In the genomic region with DNA sequence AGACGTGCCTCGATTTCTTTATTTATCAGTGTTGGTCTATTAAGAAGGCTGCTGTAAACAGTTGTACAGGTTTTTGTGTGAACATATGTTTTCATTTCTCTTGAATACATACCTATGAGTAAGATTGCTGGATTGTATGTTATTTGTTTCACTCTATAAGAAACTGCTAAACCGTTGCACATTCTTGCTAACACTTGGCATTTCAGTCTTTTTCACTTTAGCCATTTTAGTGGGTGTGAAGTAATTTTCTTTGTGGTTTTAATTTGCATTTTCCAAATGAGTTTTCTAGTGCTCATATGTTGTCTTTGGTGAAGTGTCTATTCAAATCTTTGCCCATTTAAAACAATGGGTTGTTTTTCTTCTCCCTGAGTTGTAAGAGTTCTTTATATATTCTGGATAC, we compare ENCODE assay signal across 25 cellular contexts.
DNase-seq lines count a peak whose midpoint lies in the region; ATAC-seq, FAIRE-seq and TF ChIP-seq lines count a peak whose summit lies in the region.
"Had no signal": no experiment of that assay in that cellular context is flagged by ENCODE, and none has a peak within 500 bp of the region (broad histone marks: within the 10 kb centered on the region; RNA-seq: fewer than 3 reads in every experiment).

No MANE protein-coding gene starts in this region.

- H3K27me3 ChIP-seq in GM12878 (replicated peaks in 1 of 2; ENCODE audit: control insufficient read depth in 2 of 2, insufficient read depth in 2 of 2, low read length in 1 of 2) (no peaks in the 10 kb centered on the region), mesenchymal stem cell (ENCODE audit: control insufficient read depth in 1 of 2, insufficient read depth in 1 of 2, low read length in 2 of 2) (no peaks in the 10 kb centered on the region)
- no peaks in the 10 kb centered on the region for H3K27me3 ChIP-seq in CD8-positive, alpha-beta T cell (ENCODE audit: insufficient read depth, low read length)
- H3K27me3 ChIP-seq: right atrium auricular region, thyroid gland had no signal

- no peak overlapping the region for H3K27ac ChIP-seq in GM12878 (ENCODE audit: control insufficient read depth, insufficient read depth)
- no peak overlapping the region for H3K27ac ChIP-seq in mesenchymal stem cell (ENCODE audit: low read length, poor library complexity, severe bottlenecking)
- no peak overlapping the region for H3K27ac ChIP-seq in CD8-positive, alpha-beta T cell (ENCODE audit: low read depth, low read length)
- H3K27ac ChIP-seq: left ventricle myocardium inferior, PC-9, right atrium auricular region, thyroid gland had no signal

- no peak overlapping the region for H2AK5ac ChIP-seq in mesenchymal stem cell (ENCODE audit: low read length, severe bottlenecking)

- H3K79me1 ChIP-seq in mesenchymal stem cell (replicated peaks; ENCODE audit: low read length, poor library complexity, severe bottlenecking) = peaks cover 12% of the 10 kb centered on the region

- no peak for DNase-seq in activated naive CD4-positive, alpha-beta T cell treated with anti-CD3 and anti-CD28 coated beads, Interleukin-2, amount 50 U/mL, for 16 hours
- DNase-seq in GM12878 (ENCODE audit: low read depth, low spot score) = no peak
- DNase-seq in stimulated activated naive CD8-positive, alpha-beta T cell treated with anti-CD3 and anti-CD28 coated beads, Interleukin-15, amount 100 ng/mL, for 72 hours = no peak
- no peak for DNase-seq in mesenchymal stem cell
- DNase-seq in CD8-positive, alpha-beta T cell = no peak
- DNase-seq: activated CD8-positive, alpha-beta memory T cell treated with anti-CD3 and anti-CD28 coated beads for 24 hours; caudate nucleus; cortex of kidney; DMS153; effector memory CD8-positive, alpha-beta T cell; erythroblast; GOT3; IMR-90; left ventricle myocardium inferior; NCI-H1436; PC-9; posterior cingulate gyrus; thyroid gland had no signal

- H3K4me3 ChIP-seq in GM12878 = no peak overlapping the region
- no peak overlapping the region for H3K4me3 ChIP-seq in mesenchymal stem cell (ENCODE audit: insufficient read depth in 1 of 2, low read depth in 1 of 2, low read length in 2 of 2)
- H3K4me3 ChIP-seq in CD8-positive, alpha-beta T cell (ENCODE audit: low read depth, low read length) = no peak overlapping the region
- H3K4me3 ChIP-seq: left ventricle myocardium inferior, PC-9, right atrium auricular region, smooth muscle cell, thyroid gland had no signal

- H3K14ac ChIP-seq in mesenchymal stem cell (ENCODE audit: low read length in 2 of 2) = no peak overlapping the region

- H3K27ac Mint-ChIP-seq in activated naive CD4-positive, alpha-beta T cell treated with anti-CD3 and anti-CD28 coated beads, Interleukin-2, amount 50 U/mL, for 24 hours = peak overlapping the region; percentile 66
- no peak overlapping the region for H3K27ac Mint-ChIP-seq in stimulated activated naive CD8-positive, alpha-beta T cell treated with anti-CD3 and anti-CD28 coated beads, Interleukin-15, amount 100 ng/mL, for 72 hours
- H3K27ac Mint-ChIP-seq in CD8-positive, alpha-beta T cell = no peak overlapping the region

- FAIRE-seq in GM12878 (lab: Jason Lieb, UNC) = no peak
- FAIRE-seq: islet of Langerhans had no signal

- CTCF ChIA-PET in GM12878 (lab: Yijun Ruan, JAX) = no interaction called here
- CTCF ChIA-PET in CD8-positive, alpha-beta T cell (lab: Charles Lee) = no interaction called here

- no peaks in the 10 kb centered on the region for H3K79me2 ChIP-seq in GM12878 (ENCODE audit: control insufficient read depth, insufficient read depth, low read length)

- no peak overlapping the region for H3K4me2 ChIP-seq in GM12878 (ENCODE audit: control insufficient read depth, insufficient read depth)
- H3K4me2 ChIP-seq in mesenchymal stem cell (ENCODE audit: low read length, poor library complexity, severe bottlenecking) = no peak overlapping the region
- H3K4me2 ChIP-seq: PC-9, smooth muscle cell had no signal

- H3K23ac ChIP-seq in mesenchymal stem cell (ENCODE audit: low read length in 2 of 2) = no peak overlapping the region

- no peak overlapping the region for H2BK15ac ChIP-seq in mesenchymal stem cell (ENCODE audit: low read depth, poor library complexity, severe bottlenecking)

- BruUV-seq in GM12878 (replicated peaks; lab: Mats Ljungman, UMichigan) = no TSS peak

- POLR2A ChIA-PET in GM12878 (lab: Charles Lee) = no interaction called here
- POLR2A ChIA-PET in CD8-positive, alpha-beta T cell (lab: Charles Lee) = no interaction called here

- TF ChIP-seq CTCF in GM12878 (IDR thresholded peaks at IDR 0.05 in 2 of 3, conservative IDR thresholded peaks at IDR 0.05 in 1 of 3; ENCODE audit: control insufficient read depth in 2 of 3, extremely low read depth in 1 of 3, insufficient read depth in 1 of 3, low read depth in 3 of 3, low read length in 3 of 3) = no peak
- no peak for TF ChIP-seq CTCF in CD8-positive, alpha-beta T cell (IDR thresholded peaks at IDR 0.05)

- H2BK120ac ChIP-seq in mesenchymal stem cell (ENCODE audit: low read depth, low read length) = no peak overlapping the region

- in situ Hi-C loops in GM12878 (cut with MboI) = loop anchor here (10.0 kb wide), 1 partner anchor 227 kb away; no protein-coding TSS in a partner anchor

- intact Hi-C loops in GM12878 (cut with micrococcal nuclease; ENCODE audit: unreplicated experiment) = no loop called here
- intact Hi-C loops in CD8-positive, alpha-beta T cell (cut with DNase I, micrococcal nuclease) = no loop called here

- H3K4me3 Mint-ChIP-seq in activated naive CD4-positive, alpha-beta T cell treated with anti-CD3 and anti-CD28 coated beads, Interleukin-2, amount 50 U/mL, for 24 hours = no peak overlapping the region
- H3K4me3 Mint-ChIP-seq in stimulated activated naive CD8-positive, alpha-beta T cell treated with anti-CD3 and anti-CD28 coated beads, Interleukin-15, amount 100 ng/mL, for 72 hours = no peak overlapping the region
- H3K4me3 Mint-ChIP-seq in CD8-positive, alpha-beta T cell = no peak overlapping the region
- H3K4me3 Mint-ChIP-seq: effector memory CD8-positive, alpha-beta T cell had no signal

- H2AFZ ChIP-seq in GM12878 (ENCODE audit: control insufficient read depth, low read depth, low read length) = no peak overlapping the region
- H2AFZ ChIP-seq in mesenchymal stem cell (ENCODE audit: low read depth, low read length) = no peak overlapping the region
- H2AFZ ChIP-seq: PC-9 had no signal

- H4K20me1 ChIP-seq in GM12878 (ENCODE audit: control insufficient read depth, insufficient read depth) = no peaks in the 10 kb centered on the region

- no peak overlapping the region for H3K4ac ChIP-seq in mesenchymal stem cell (ENCODE audit: low read depth in 1 of 2, low read length in 2 of 2)

- RAD21 ChIA-PET in GM12878 (lab: Charles Lee; ENCODE audit: unreplicated experiment) = interaction anchor here (1.9 to 2.6 kb wide), 2 partner anchors 10 kb away, joined by 10 to 13 read pairs; no protein-coding TSS in a partner anchor

- H3K9me3 ChIP-seq in GM12878 (replicated peaks; ENCODE audit: control insufficient read depth, insufficient read depth, low read length) (no peaks in the 10 kb centered on the region), mesenchymal stem cell (ENCODE audit: control insufficient read depth, low read length) (no peaks in the 10 kb centered on the region)
- H3K9me3 ChIP-seq in CD8-positive, alpha-beta T cell (ENCODE audit: low read length) = no peaks in the 10 kb centered on the region
- H3K9me3 ChIP-seq: left ventricle myocardium inferior, right atrium auricular region, thyroid gland had no signal

- no peaks in the 10 kb centered on the region for H3K9me3 Mint-ChIP-seq in activated naive CD4-positive, alpha-beta T cell treated with anti-CD3 and anti-CD28 coated beads, Interleukin-2, amount 50 U/mL, for 24 hours
- no peaks in the 10 kb centered on the region for H3K9me3 Mint-ChIP-seq in stimulated activated naive CD8-positive, alpha-beta T cell treated with anti-CD3 and anti-CD28 coated beads, Interleukin-15, amount 100 ng/mL, for 72 hours
- no peaks in the 10 kb centered on the region for H3K9me3 Mint-ChIP-seq in CD8-positive, alpha-beta T cell
- H3K9me3 Mint-ChIP-seq: effector memory CD8-positive, alpha-beta T cell had no signal

- H3K4me1 ChIP-seq in GM12878 (ENCODE audit: control insufficient read depth, insufficient read depth, low read length) (peaks cover 21% of the 10 kb centered on the region), mesenchymal stem cell (ENCODE audit: control insufficient read depth, insufficient read depth, low read depth, low read length) (peaks cover 5% of the 10 kb centered on the region)
- H3K4me1 ChIP-seq in CD8-positive, alpha-beta T cell (ENCODE audit: insufficient read depth, low read length) = no peaks in the 10 kb centered on the region
- H3K4me1 ChIP-seq: right atrium auricular region had no signal

- no peaks in the 10 kb centered on the region for H3K36me3 ChIP-seq in GM12878 (ENCODE audit: control insufficient read depth in 2 of 2, insufficient read depth in 2 of 2, low read length in 1 of 2)
- no peaks in the 10 kb centered on the region for H3K36me3 ChIP-seq in mesenchymal stem cell (ENCODE audit: control insufficient read depth in 1 of 2, insufficient read depth in 2 of 2, low read depth in 1 of 2, low read length in 2 of 2)
- H3K36me3 ChIP-seq in CD8-positive, alpha-beta T cell (ENCODE audit: insufficient read depth, low read length) = no peaks in the 10 kb centered on the region
- H3K36me3 ChIP-seq: left ventricle myocardium inferior, right atrium auricular region, thyroid gland had no signal

- peaks cover 15% of the 10 kb centered on the region for H3K36me3 Mint-ChIP-seq in activated naive CD4-positive, alpha-beta T cell treated with anti-CD3 and anti-CD28 coated beads, Interleukin-2, amount 50 U/mL, for 24 hours
- peaks cover 10% of the 10 kb centered on the region for H3K36me3 Mint-ChIP-seq in CD8-positive, alpha-beta T cell

- H4K8ac ChIP-seq in mesenchymal stem cell (ENCODE audit: low read length) = no peak overlapping the region

- H3K4me1 Mint-ChIP-seq in activated naive CD4-positive, alpha-beta T cell treated with anti-CD3 and anti-CD28 coated beads, Interleukin-2, amount 50 U/mL, for 24 hours = peaks cover 27% of the 10 kb centered on the region
- peaks cover 47% of the 10 kb centered on the region for H3K4me1 Mint-ChIP-seq in stimulated activated naive CD8-positive, alpha-beta T cell treated with anti-CD3 and anti-CD28 coated beads, Interleukin-15, amount 100 ng/mL, for 72 hours
- peaks cover 17% of the 10 kb centered on the region for H3K4me1 Mint-ChIP-seq in CD8-positive, alpha-beta T cell (ENCODE audit: low read depth)

- H2BK5ac ChIP-seq in mesenchymal stem cell (ENCODE audit: low read depth, low read length, poor library complexity, severe bottlenecking) = no peak overlapping the region

- no peak overlapping the region for H2BK12ac ChIP-seq in mesenchymal stem cell (ENCODE audit: low read length in 2 of 2)

- H3K9ac ChIP-seq in GM12878 (ENCODE audit: control insufficient read depth, insufficient read depth, low read length) = no peak overlapping the region
- no peak overlapping the region for H3K9ac ChIP-seq in mesenchymal stem cell (ENCODE audit: low read length)

- H4K91ac ChIP-seq in mesenchymal stem cell (ENCODE audit: low read length) = no peak overlapping the region

- SMC1A ChIA-PET in GM12878 (lab: Charles Lee; ENCODE audit: uncharacterized antibody, unreplicated experiment) = interaction anchor here (1.8 to 4.4 kb wide), 2 partner anchors 10 to 13 kb away, joined by 5 to 22 read pairs; no protein-coding TSS in a partner anchor

- peak; percentile 29 for ATAC-seq in GM18520 (IDR thresholded peaks at IDR 0.05; ENCODE audit: unreplicated experiment)
- peak; percentile 37 for ATAC-seq in GM12878
- ATAC-seq in stimulated activated naive CD8-positive, alpha-beta T cell treated with anti-CD3 and anti-CD28 coated beads, Interleukin-15, amount 100 ng/mL, for 72 hours = peak; percentile 81
- no peak for ATAC-seq in CD8-positive, alpha-beta T cell
- ATAC-seq: effector memory CD8-positive, alpha-beta T cell; Right ventricle myocardium inferior; SK-N-SH treated with all-trans-retinoic acid at 6 μM for 48 hours had no signal

- no peak for TF ChIP-seq EP300 in GM12878 (IDR thresholded peaks at IDR 0.05; ENCODE audit: borderline replicate concordance in 1 of 2, control insufficient read depth in 1 of 2, low read depth in 2 of 2, low read length in 2 of 2)

- WGBS in GM12878 (ENCODE audit: insufficient coverage, insufficient replicate concordance, low lambda C conversion rate, missing lambda C conversion rate) = 73% methylated on average over 3 of the region's 3 CpGs
- 94% methylated on average over 3 of the region's 3 CpGs for WGBS in mesenchymal stem cell

- TF ChIP-seq RAD21 in GM12878 (IDR thresholded peaks at IDR 0.05; ENCODE audit: insufficient read depth, low read depth, low read length) = no peak

- TF ChIP-seq POLR2A in GM12878 (IDR thresholded peaks at IDR 0.05; ENCODE audit: low read depth, low read length) = no peak

- H3K18ac ChIP-seq in mesenchymal stem cell (ENCODE audit: low read depth in 1 of 2, low read length in 2 of 2) = no peak overlapping the region

- no peaks in the 10 kb centered on the region for H3K27me3 Mint-ChIP-seq in activated naive CD4-positive, alpha-beta T cell treated with anti-CD3 and anti-CD28 coated beads, Interleukin-2, amount 50 U/mL, for 24 hours
- no peaks in the 10 kb centered on the region for H3K27me3 Mint-ChIP-seq in stimulated activated naive CD8-positive, alpha-beta T cell treated with anti-CD3 and anti-CD28 coated beads, Interleukin-15, amount 100 ng/mL, for 72 hours
- no peaks in the 10 kb centered on the region for H3K27me3 Mint-ChIP-seq in CD8-positive, alpha-beta T cell (ENCODE audit: low read depth)
- H3K27me3 Mint-ChIP-seq: effector memory CD8-positive, alpha-beta T cell had no signal
